Comparison of ENCODE assay signal across 10 cellular contexts in the genomic region with DNA sequence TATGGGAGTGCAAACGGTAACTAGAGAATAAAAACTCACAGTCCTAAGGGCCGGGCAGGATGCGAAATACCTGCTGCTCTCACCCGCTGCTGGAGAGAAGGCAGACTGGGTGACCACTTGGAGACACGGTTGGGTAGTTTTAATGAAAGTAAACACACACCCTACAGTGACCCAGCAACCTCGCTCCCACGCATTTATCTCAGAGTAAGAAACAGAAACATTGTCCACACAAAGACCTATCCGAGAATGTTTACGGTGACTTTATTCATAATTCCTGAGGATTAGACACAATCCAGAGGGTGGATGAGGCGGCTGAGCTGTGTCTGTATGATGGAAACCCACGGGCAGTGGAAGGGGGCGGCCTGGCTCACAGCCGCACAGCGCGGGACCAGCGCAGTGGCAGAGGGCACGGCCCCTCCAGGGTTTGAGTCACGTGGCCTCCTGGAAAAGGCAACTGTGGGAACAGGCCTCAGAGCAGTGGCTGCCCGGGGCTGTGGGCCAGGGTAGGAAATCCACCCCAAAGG.
DNase-seq lines count a peak whose midpoint lies in the region; ATAC-seq, FAIRE-seq and TF ChIP-seq lines count a peak whose summit lies in the region.
"Had no signal": no experiment of that assay in that cellular context is flagged by ENCODE, and none has a peak within 500 bp of the region (broad histone marks: within the 10 kb centered on the region; RNA-seq: fewer than 3 reads in every experiment).

No MANE protein-coding gene starts in this region.

- H3K79me2 ChIP-seq in PC-9 (ENCODE audit: low read depth) = no peaks in the 10 kb centered on the region

- no TSS peak for BruUV-seq in PC-9 (replicated peaks; lab: Mats Ljungman, UMichigan)

- intact Hi-C loops in head of caudate nucleus (cut with DNase I) (no loop called here), PC-9 (cut with micrococcal nuclease; ENCODE audit: unreplicated experiment) (no loop called here)

- H3K27me3 ChIP-seq in BLaER1 treated with 17β-estradiol and CSF1 and Interleukin-3, amounts not matched to agents 10 nM and 100 nM = peaks cover 0 to 6% (median 0%) of the 10 kb centered on the region in 11 experiments; a peak in 2 of 22 replicates
- H3K27me3 ChIP-seq in endodermal cell (ENCODE audit: control insufficient read depth, insufficient read depth, low read length, poor library complexity, severe bottlenecking) (no peaks in the 10 kb centered on the region), PC-9 (ENCODE audit: insufficient read depth, low read depth) (no peaks in the 10 kb centered on the region)
- H3K27me3 ChIP-seq: left lung had no signal

- ATAC-seq in HG03442 (IDR thresholded peaks at IDR 0.05; ENCODE audit: unreplicated experiment) = peak; percentile 73
- ATAC-seq: left lung had no signal

- POLR2A ChIA-PET in PC-9 (lab: Charles Lee; ENCODE audit: unreplicated experiment) = no interaction called here

- H2AFZ ChIP-seq in PC-9 = no peak overlapping the region

- no peaks in the 10 kb centered on the region for H3K27me3 Mint-ChIP-seq in endodermal cell (ENCODE audit: insufficient read depth)

- peak overlapping the region; percentile 52 for H3K27ac Mint-ChIP-seq in endodermal cell

- H3K9me3 Mint-ChIP-seq in endodermal cell = peaks cover 1% of the 10 kb centered on the region

- H4K20me1 ChIP-seq in BLaER1 treated with 17β-estradiol and CSF1 and Interleukin-3, amounts not matched to agents 10 nM and 100 nM = peaks cover 0 to 89% (median 21%) of the 10 kb centered on the region in 11 experiments; a peak in 13 of 22 replicates
- no peaks in the 10 kb centered on the region for H4K20me1 ChIP-seq in PC-9 (ENCODE audit: insufficient read depth)

- H3K4me1 ChIP-seq in BLaER1 treated with 17β-estradiol and CSF1 and Interleukin-3, amounts not matched to agents 10 nM and 100 nM = peaks cover 76 to 93% (median 90%) of the 10 kb centered on the region in 10 experiments
- no peaks in the 10 kb centered on the region for H3K4me1 ChIP-seq in endodermal cell (ENCODE audit: control insufficient read depth, insufficient read depth, low read length)
- no peaks in the 10 kb centered on the region for H3K4me1 ChIP-seq in PC-9 (replicated peaks; ENCODE audit: insufficient read depth)

- CTCF ChIA-PET in PC-9 (lab: Charles Lee) = interaction anchor here (0.6 kb wide), 1 partner anchor 148 kb away, joined by 3 read pairs; no protein-coding TSS in a partner anchor

- no peak for TF ChIP-seq CTCF in endodermal cell (conservative IDR thresholded peaks at IDR 0.05)
- no peak for TF ChIP-seq CTCF in coronary artery (IDR thresholded peaks at IDR 0.05)
- TF ChIP-seq CTCF in PC-9 (conservative IDR thresholded peaks at IDR 0.05) = no peak

- peak overlapping the region in 2 of 10 experiments; percentile 26 to 49; a peak in 4 of 20 replicates for H3K4me3 ChIP-seq in BLaER1 treated with 17β-estradiol and CSF1 and Interleukin-3, amounts not matched to agents 10 nM and 100 nM
- H3K4me3 ChIP-seq in endodermal cell (ENCODE audit: low read length) (no peak overlapping the region), coronary artery (no peak overlapping the region), PC-9 (no peak overlapping the region)
- H3K4me3 ChIP-seq: left lung had no signal

- peak overlapping the region in 8 of 11 experiments; percentile 9 to 82 (median 63); a peak in 14 of 22 replicates for H3K9ac ChIP-seq in BLaER1 treated with 17β-estradiol and CSF1 and Interleukin-3, amounts not matched to agents 10 nM and 100 nM
- H3K9ac ChIP-seq in endodermal cell (ENCODE audit: extremely low read depth, low read length, poor library complexity, severe bottlenecking) = no peak overlapping the region

- peaks cover 19 to 44% (median 33%) of the 10 kb centered on the region in 11 experiments for H3K36me3 ChIP-seq in BLaER1 treated with 17β-estradiol and CSF1 and Interleukin-3, amounts not matched to agents 10 nM and 100 nM
- H3K36me3 ChIP-seq in endodermal cell (ENCODE audit: control insufficient read depth, insufficient read depth, low read length) = no peaks in the 10 kb centered on the region
- no peaks in the 10 kb centered on the region for H3K36me3 ChIP-seq in PC-9 (ENCODE audit: low read depth)

- H3K36me3 Mint-ChIP-seq in endodermal cell (ENCODE audit: low read depth) = peaks cover 2% of the 10 kb centered on the region

- DNase-seq in GM19239 (ENCODE audit: insufficient read length, low spot score) = peak; percentile 85
- no peak for DNase-seq in endodermal cell
- DNase-seq in NCI-H2227 (lab: John Stamatoyannopoulos, UW; ENCODE audit: unreplicated experiment) = no peak
- DNase-seq in coronary artery (ENCODE audit: low spot score) = no peak
- no peak for DNase-seq in head of caudate nucleus
- no peak for DNase-seq in PC-9
- DNase-seq: activated naive CD4-positive, alpha-beta T cell treated with Interleukin-2 at 50 U/mL for 16 hours had no signal

- no peaks in the 10 kb centered on the region; the same call in 1 of the 2 replicates for H3F3A ChIP-seq in PC-9 (ENCODE audit: insufficient read depth, low read depth)

- peak; percentile 99 for FAIRE-seq in GM19239 (lab: Jason Lieb, UNC)

- no peaks in the 10 kb centered on the region for H3K4me1 Mint-ChIP-seq in endodermal cell

- whole genome bisulfite sequencing in endodermal cell (ENCODE audit: insufficient coverage in 1 of 2, insufficient read length in 1 of 2), 2 experiments = 92 to 94% methylated on average over 6 to 19 of the region's 19 CpGs

- no peak overlapping the region for H3K4me3 Mint-ChIP-seq in endodermal cell

- H3K4me2 ChIP-seq in BLaER1 treated with 17β-estradiol and CSF1 and Interleukin-3, amounts not matched to agents 10 nM and 100 nM = peak overlapping the region; percentile 69 to 99 (median 96)
- H3K4me2 ChIP-seq in PC-9 = no peak overlapping the region

- peak overlapping the region in 9 of 11 experiments; percentile 48 to 92 (median 83); a peak in 19 of 22 replicates for H3K27ac ChIP-seq in BLaER1 treated with 17β-estradiol and CSF1 and Interleukin-3, amounts not matched to agents 10 nM and 100 nM
- H3K27ac ChIP-seq in endodermal cell (ENCODE audit: low read depth, low read length) (peak overlapping the region; percentile 44), coronary artery (no peak overlapping the region), PC-9 (no peak overlapping the region)
- H3K27ac ChIP-seq: left lung had no signal

- no peaks in the 10 kb centered on the region for H3K9me2 ChIP-seq in PC-9 (ENCODE audit: insufficient read depth)

- no peaks in the 10 kb centered on the region for H3K9me3 ChIP-seq in BLaER1 treated with 17β-estradiol and CSF1 and Interleukin-3, amounts not matched to agents 10 nM and 100 nM (replicated peaks in 1 of 11)
- H3K9me3 ChIP-seq in endodermal cell (ENCODE audit: control insufficient read depth, low read length) (no peaks in the 10 kb centered on the region), PC-9 (ENCODE audit: insufficient read depth, low read depth) (no peaks in the 10 kb centered on the region)
- H3K9me3 ChIP-seq: left lung had no signal

Comparison
In these comparisons a context has a peak if more than half of its experiments do, and no peak if none do; other contexts are left out.
1. H3K27ac ChIP-seq: peak in BLaER1 treated with 17β-estradiol and CSF1 and Interleukin-3, amounts not matched to agents 10 nM and 100 nM (9 of 11) and endodermal cell (single experiment); none in coronary artery (0 of 2) and PC-9 (single experiment).